1 cellular context compared by ENCODE assay signal in genomic region chr17:62032480-62032879, GRCh38.
TF ChIP-seq lines count a peak whose summit lies in the region.

No MANE protein-coding gene starts in this region.

TF ChIP-seq in WTC11, 78 proteins besides CTCF, POLR2A, EP300 and RAD21:
- TF ChIP-seq PREB (CRISPR knock-in tag; IDR thresholded peaks at IDR 0.05; ENCODE audit: borderline replicate concordance) (no peak), FOXK1 (CRISPR knock-in tag; IDR thresholded peaks at IDR 0.05) (no peak), ZNF138 (CRISPR knock-in tag; conservative IDR thresholded peaks at IDR 0.05) (no peak), NR1H2 (CRISPR knock-in tag; IDR thresholded peaks at IDR 0.05) (no peak), MAX (CRISPR knock-in tag; IDR thresholded peaks at IDR 0.05) (no peak), IRF2 (CRISPR knock-in tag; IDR thresholded peaks at IDR 0.05; ENCODE audit: borderline replicate concordance, low read depth) (no peak), USF1 (CRISPR knock-in tag; IDR thresholded peaks at IDR 0.05) (no peak), MLX (CRISPR knock-in tag; IDR thresholded peaks at IDR 0.05) (no peak), ZNF121 (CRISPR knock-in tag; IDR thresholded peaks at IDR 0.05) (no peak)
